ENCODE assay signal across 1 cellular context in the genomic region with DNA sequence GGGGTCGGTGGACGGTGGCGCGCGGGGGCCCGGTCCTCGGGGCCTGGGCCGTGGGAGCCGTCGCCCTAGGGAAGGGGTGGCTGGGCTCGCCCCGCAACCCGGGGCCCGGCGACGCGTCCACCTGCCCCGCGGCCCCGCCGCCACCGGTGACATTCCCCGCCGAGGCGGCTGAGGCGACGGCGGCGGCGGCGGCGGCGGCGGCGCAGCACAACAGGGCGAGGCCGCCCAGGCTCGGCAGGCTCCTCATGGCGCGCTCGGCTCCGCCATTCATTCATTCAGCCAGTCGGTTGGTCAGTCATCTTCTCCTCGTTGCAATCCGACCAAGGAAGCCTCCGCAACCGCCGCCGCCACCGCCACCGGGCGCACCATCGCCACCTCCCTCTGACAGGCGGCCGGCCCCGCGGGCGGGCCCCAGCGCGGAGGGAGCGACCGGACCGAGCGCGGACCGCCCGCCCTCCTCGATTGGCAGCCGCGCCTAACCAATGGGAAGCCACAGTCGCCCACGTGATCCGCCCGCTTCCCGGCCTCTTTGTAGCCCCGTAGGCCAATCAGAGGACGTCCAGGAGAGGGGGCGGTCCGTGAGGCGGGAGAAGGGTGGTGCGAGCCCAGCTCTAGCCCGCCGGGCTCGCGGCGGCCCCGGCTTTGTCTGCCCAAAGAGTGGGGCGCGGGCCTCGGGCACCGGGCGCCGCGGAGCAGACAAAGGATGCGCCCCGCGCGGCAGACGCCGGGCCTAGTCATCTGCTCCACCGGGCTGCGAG.
TF ChIP-seq lines count a peak whose summit lies in the region.

A gene (minus strand): TSS at position 383 of the 758 bp plus-strand sequence. CDS start 112 bp downstream, at position 271.

TF ChIP-seq in K562, 482 proteins besides CTCF, POLR2A, EP300 and RAD21 (continued from another document and continues in another):
- TF ChIP-seq, protein P1, sequence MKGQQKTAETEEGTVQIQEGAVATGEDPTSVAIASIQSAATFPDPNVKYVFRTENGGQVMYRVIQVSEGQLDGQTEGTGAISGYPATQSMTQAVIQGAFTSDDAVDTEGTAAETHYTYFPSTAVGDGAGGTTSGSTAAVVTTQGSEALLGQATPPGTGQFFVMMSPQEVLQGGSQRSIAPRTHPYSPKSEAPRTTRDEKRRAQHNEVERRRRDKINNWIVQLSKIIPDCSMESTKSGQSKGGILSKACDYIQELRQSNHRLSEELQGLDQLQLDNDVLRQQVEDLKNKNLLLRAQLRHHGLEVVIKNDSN (CRISPR knock-in tag; IDR thresholded peaks at IDR 0.05) = peak; percentile 97
- no peak for TF ChIP-seq ATF1 (CRISPR knock-in tag; IDR thresholded peaks at IDR 0.05)
- peak; percentile 62 for TF ChIP-seq ATF1 (tag; IDR thresholded peaks at IDR 0.05)
- TF ChIP-seq, protein P2, sequence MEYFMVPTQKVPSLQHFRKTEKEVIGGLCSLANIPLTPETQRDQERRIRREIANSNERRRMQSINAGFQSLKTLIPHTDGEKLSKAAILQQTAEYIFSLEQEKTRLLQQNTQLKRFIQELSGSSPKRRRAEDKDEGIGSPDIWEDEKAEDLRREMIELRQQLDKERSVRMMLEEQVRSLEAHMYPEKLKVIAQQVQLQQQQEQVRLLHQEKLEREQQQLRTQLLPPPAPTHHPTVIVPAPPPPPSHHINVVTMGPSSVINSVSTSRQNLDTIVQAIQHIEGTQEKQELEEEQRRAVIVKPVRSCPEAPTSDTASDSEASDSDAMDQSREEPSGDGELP (CRISPR knock-in tag; IDR thresholded peaks at IDR 0.05; ENCODE audit: borderline replicate concordance) = peak; percentile 51; the same call in 1 of the 2 replicates
- no peak for TF ChIP-seq HLTF (IDR thresholded peaks at IDR 0.05)
- peak; percentile 24 for TF ChIP-seq MEIS2 (IDR thresholded peaks at IDR 0.05; ENCODE audit: partially characterized antibody)
- peak; percentile 90 for TF ChIP-seq FOS (IDR thresholded peaks at IDR 0.05; ENCODE audit: extremely low read depth, insufficient read length)
- peak; percentile 77 for TF ChIP-seq CXXC5 (CRISPR knock-in tag; IDR thresholded peaks at IDR 0.05)
- TF ChIP-seq, protein P3, sequence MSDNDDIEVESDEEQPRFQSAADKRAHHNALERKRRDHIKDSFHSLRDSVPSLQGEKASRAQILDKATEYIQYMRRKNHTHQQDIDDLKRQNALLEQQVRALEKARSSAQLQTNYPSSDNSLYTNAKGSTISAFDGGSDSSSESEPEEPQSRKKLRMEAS (CRISPR knock-in tag; IDR thresholded peaks at IDR 0.05) = peak; percentile 85
- TF ChIP-seq PRPF4 (IDR thresholded peaks at IDR 0.05; ENCODE audit: insufficient read depth, low read depth, low read length, poor library complexity, severe bottlenecking) = no peak
- peak; percentile 40; the same call in 1 of the 2 replicates for TF ChIP-seq GABPA (tag; conservative IDR thresholded peaks at IDR 0.05; ENCODE audit: low read depth)
- TF ChIP-seq TOE1 (IDR thresholded peaks at IDR 0.05; ENCODE audit: borderline replicate concordance) = peak; percentile 86; the same call in 1 of the 2 replicates
- no peak for TF ChIP-seq TOE1 (CRISPR knock-in tag; IDR thresholded peaks at IDR 0.05; ENCODE audit: borderline replicate concordance, low read depth)
- no peak for TF ChIP-seq ZNF224 (CRISPR knock-in tag; IDR thresholded peaks at IDR 0.05)
- TF ChIP-seq JUN (IDR thresholded peaks at IDR 0.05; ENCODE audit: borderline replicate concordance, low read depth, low read length) = no peak; the same call in 1 of the 2 replicates
- no peak for TF ChIP-seq JUN (CRISPR knock-in tag; IDR thresholded peaks at IDR 0.05; ENCODE audit: borderline replicate concordance)
- TF ChIP-seq ZNF24 (IDR thresholded peaks at IDR 0.05) = peak; percentile 87
- TF ChIP-seq PURB (CRISPR knock-in tag; IDR thresholded peaks at IDR 0.05; ENCODE audit: low read depth) = no peak
- TF ChIP-seq, protein P4, sequence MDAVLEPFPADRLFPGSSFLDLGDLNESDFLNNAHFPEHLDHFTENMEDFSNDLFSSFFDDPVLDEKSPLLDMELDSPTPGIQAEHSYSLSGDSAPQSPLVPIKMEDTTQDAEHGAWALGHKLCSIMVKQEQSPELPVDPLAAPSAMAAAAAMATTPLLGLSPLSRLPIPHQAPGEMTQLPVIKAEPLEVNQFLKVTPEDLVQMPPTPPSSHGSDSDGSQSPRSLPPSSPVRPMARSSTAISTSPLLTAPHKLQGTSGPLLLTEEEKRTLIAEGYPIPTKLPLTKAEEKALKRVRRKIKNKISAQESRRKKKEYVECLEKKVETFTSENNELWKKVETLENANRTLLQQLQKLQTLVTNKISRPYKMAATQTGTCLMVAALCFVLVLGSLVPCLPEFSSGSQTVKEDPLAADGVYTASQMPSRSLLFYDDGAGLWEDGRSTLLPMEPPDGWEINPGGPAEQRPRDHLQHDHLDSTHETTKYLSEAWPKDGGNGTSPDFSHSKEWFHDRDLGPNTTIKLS (IDR thresholded peaks at IDR 0.05; ENCODE audit: borderline replicate concordance, low read depth) = peak; percentile 58; the same call in 1 of the 2 replicates
- peak in 2 of 3 experiments; percentile 36 to 55 for TF ChIP-seq YY1 (IDR thresholded peaks at IDR 0.05; ENCODE audit: borderline replicate concordance in 1 of 3, control insufficient read depth in 1 of 3, extremely low read depth in 1 of 3, insufficient read depth in 3 of 3, insufficient read length in 1 of 3, insufficient replicate concordance in 2 of 3, low read depth in 1 of 3, low read length in 2 of 3)
- peak; percentile 74; the same call in 1 of the 2 replicates for TF ChIP-seq RB1 (IDR thresholded peaks at IDR 0.05; ENCODE audit: low read depth)
- TF ChIP-seq SP1 (CRISPR knock-in tag; IDR thresholded peaks at IDR 0.05) = peak; percentile 63; the same call in 1 of the 2 replicates
- peak; percentile 72 for TF ChIP-seq TBP (optimal IDR thresholded peaks at IDR 0.05; ENCODE audit: low read depth, low read length)
- TF ChIP-seq, protein P5, sequence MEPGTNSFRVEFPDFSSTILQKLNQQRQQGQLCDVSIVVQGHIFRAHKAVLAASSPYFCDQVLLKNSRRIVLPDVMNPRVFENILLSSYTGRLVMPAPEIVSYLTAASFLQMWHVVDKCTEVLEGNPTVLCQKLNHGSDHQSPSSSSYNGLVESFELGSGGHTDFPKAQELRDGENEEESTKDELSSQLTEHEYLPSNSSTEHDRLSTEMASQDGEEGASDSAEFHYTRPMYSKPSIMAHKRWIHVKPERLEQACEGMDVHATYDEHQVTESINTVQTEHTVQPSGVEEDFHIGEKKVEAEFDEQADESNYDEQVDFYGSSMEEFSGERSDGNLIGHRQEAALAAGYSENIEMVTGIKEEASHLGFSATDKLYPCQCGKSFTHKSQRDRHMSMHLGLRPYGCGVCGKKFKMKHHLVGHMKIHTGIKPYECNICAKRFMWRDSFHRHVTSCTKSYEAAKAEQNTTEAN (CRISPR knock-in tag; IDR thresholded peaks at IDR 0.05) = no peak
- TF ChIP-seq TEAD1 (CRISPR knock-in tag; IDR thresholded peaks at IDR 0.05) = peak in 1 of 2 experiments; percentile 76; a peak in 1 of 4 replicates
- TF ChIP-seq, protein P6, sequence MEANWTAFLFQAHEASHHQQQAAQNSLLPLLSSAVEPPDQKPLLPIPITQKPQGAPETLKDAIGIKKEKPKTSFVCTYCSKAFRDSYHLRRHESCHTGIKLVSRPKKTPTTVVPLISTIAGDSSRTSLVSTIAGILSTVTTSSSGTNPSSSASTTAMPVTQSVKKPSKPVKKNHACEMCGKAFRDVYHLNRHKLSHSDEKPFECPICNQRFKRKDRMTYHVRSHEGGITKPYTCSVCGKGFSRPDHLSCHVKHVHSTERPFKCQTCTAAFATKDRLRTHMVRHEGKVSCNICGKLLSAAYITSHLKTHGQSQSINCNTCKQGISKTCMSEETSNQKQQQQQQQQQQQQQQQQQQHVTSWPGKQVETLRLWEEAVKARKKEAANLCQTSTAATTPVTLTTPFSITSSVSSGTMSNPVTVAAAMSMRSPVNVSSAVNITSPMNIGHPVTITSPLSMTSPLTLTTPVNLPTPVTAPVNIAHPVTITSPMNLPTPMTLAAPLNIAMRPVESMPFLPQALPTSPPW (CRISPR knock-in tag; IDR thresholded peaks at IDR 0.05) = peak; percentile 67
- TF ChIP-seq ZNF311 (CRISPR knock-in tag; IDR thresholded peaks at IDR 0.05) = no peak
- peak; percentile 83 for TF ChIP-seq PCBP1 (IDR thresholded peaks at IDR 0.05; ENCODE audit: low read depth, low read length, poor library complexity, severe bottlenecking)
- no peak for TF ChIP-seq MEF2D (tag; conservative IDR thresholded peaks at IDR 0.05; ENCODE audit: low read depth)
- peak; percentile 95 for TF ChIP-seq NFYB (IDR thresholded peaks at IDR 0.05; ENCODE audit: extremely low read depth, insufficient read length)
- 0 out of 2 replicates have a peak, but pooled peaks have one; percentile 31 for TF ChIP-seq HDAC8 (tag; IDR thresholded peaks at IDR 0.05)
- TF ChIP-seq, protein P7, sequence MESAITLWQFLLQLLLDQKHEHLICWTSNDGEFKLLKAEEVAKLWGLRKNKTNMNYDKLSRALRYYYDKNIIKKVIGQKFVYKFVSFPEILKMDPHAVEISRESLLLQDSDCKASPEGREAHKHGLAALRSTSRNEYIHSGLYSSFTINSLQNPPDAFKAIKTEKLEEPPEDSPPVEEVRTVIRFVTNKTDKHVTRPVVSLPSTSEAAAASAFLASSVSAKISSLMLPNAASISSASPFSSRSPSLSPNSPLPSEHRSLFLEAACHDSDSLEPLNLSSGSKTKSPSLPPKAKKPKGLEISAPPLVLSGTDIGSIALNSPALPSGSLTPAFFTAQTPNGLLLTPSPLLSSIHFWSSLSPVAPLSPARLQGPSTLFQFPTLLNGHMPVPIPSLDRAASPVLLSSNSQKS (CRISPR knock-in tag; IDR thresholded peaks at IDR 0.05) = no peak
- TF ChIP-seq, protein P8, sequence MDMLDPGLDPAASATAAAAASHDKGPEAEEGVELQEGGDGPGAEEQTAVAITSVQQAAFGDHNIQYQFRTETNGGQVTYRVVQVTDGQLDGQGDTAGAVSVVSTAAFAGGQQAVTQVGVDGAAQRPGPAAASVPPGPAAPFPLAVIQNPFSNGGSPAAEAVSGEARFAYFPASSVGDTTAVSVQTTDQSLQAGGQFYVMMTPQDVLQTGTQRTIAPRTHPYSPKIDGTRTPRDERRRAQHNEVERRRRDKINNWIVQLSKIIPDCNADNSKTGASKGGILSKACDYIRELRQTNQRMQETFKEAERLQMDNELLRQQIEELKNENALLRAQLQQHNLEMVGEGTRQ (CRISPR knock-in tag; IDR thresholded peaks at IDR 0.05) = peak; percentile 98
- TF ChIP-seq ATF7 (IDR thresholded peaks at IDR 0.05) = peak; percentile 78
- no peak for TF ChIP-seq RFX1 (IDR thresholded peaks at IDR 0.05)
- peak; percentile 86 for TF ChIP-seq L3MBTL2 (IDR thresholded peaks at IDR 0.05)
- peak; percentile 92 for TF ChIP-seq POLR2G (IDR thresholded peaks at IDR 0.05; ENCODE audit: low read depth, low read length)
- TF ChIP-seq RNF2 (IDR thresholded peaks at IDR 0.05) = 0 out of 2 replicates have a peak, but pooled peaks have one; percentile 4
- TF ChIP-seq PHF8 (IDR thresholded peaks at IDR 0.05; ENCODE audit: borderline replicate concordance, low read length) = peak; percentile 78; the same call in 1 of the 2 replicates
- TF ChIP-seq, protein P9, sequence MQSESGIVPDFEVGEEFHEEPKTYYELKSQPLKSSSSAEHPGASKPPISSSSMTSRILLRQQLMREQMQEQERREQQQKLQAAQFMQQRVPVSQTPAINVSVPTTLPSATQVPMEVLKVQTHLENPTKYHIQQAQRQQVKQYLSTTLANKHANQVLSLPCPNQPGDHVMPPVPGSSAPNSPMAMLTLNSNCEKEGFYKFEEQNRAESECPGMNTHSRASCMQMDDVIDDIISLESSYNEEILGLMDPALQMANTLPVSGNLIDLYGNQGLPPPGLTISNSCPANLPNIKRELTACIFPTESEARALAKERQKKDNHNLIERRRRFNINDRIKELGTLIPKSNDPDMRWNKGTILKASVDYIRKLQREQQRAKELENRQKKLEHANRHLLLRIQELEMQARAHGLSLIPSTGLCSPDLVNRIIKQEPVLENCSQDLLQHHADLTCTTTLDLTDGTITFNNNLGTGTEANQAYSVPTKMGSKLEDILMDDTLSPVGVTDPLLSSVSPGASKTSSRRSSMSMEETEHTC (IDR thresholded peaks at IDR 0.05) = peak; percentile 12; the same call in 1 of the 2 replicates
- TF ChIP-seq NONO (IDR thresholded peaks at IDR 0.05; ENCODE audit: low read depth in 2 of 2, low read length in 1 of 2) = peak; percentile 35 to 37; a peak in 2 of 4 replicates
- TF ChIP-seq PML (IDR thresholded peaks at IDR 0.05; ENCODE audit: low read length) = peak; percentile 56; the same call in 1 of the 2 replicates
- peak; percentile 79 for TF ChIP-seq ZFX (CRISPR knock-in tag; IDR thresholded peaks at IDR 0.05)
- TF ChIP-seq SP2 (IDR thresholded peaks at IDR 0.05; ENCODE audit: extremely low read depth, low read depth, low read length, poor library complexity, severe bottlenecking) = peak; percentile 75
- TF ChIP-seq ZNF431 (CRISPR knock-in tag; IDR thresholded peaks at IDR 0.05) = peak; percentile 59
- 0 out of 4 replicates have a peak, but pooled peaks of 1 of the 2 experiments have one; percentile 49 for TF ChIP-seq KDM4B (IDR thresholded peaks at IDR 0.05; ENCODE audit: borderline replicate concordance in 2 of 2, low read depth in 1 of 2)
- peak; percentile 35; the same call in 1 of the 2 replicates for TF ChIP-seq MYC (IDR thresholded peaks at IDR 0.05; ENCODE audit: low read depth, low read length)
- no peak for TF ChIP-seq MYC (CRISPR knock-in tag; IDR thresholded peaks at IDR 0.05; ENCODE audit: borderline replicate concordance, low read depth)
- peak; percentile 77 for TF ChIP-seq CHD2 (IDR thresholded peaks at IDR 0.05; ENCODE audit: low read depth, low read length)
- TF ChIP-seq ZC3H4 (CRISPR knock-in tag; IDR thresholded peaks at IDR 0.05; ENCODE audit: borderline replicate concordance) = no peak
- peak; percentile 94 for TF ChIP-seq RAD51 (IDR thresholded peaks at IDR 0.05; ENCODE audit: borderline replicate concordance, low read depth)
- TF ChIP-seq SUPT5H (IDR thresholded peaks at IDR 0.05) = peak; percentile 71; the same call in 1 of the 2 replicates
- peak; percentile 91; the same call in 1 of the 2 replicates for TF ChIP-seq FOXP1 (CRISPR knock-in tag; IDR thresholded peaks at IDR 0.05)
- TF ChIP-seq, protein P10, sequence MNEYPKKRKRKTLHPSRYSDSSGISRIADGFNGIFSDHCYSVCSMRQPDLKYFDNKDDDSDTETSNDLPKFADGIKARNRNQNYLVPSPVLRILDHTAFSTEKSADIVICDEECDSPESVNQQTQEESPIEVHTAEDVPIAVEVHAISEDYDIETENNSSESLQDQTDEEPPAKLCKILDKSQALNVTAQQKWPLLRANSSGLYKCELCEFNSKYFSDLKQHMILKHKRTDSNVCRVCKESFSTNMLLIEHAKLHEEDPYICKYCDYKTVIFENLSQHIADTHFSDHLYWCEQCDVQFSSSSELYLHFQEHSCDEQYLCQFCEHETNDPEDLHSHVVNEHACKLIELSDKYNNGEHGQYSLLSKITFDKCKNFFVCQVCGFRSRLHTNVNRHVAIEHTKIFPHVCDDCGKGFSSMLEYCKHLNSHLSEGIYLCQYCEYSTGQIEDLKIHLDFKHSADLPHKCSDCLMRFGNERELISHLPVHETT (CRISPR knock-in tag; conservative IDR thresholded peaks at IDR 0.05 in 1 of 2, IDR thresholded peaks at IDR 0.05 in 1 of 2) = peak in 1 of 2 experiments; percentile 91; a peak in 2 of 4 replicates
